In the genomic region with DNA sequence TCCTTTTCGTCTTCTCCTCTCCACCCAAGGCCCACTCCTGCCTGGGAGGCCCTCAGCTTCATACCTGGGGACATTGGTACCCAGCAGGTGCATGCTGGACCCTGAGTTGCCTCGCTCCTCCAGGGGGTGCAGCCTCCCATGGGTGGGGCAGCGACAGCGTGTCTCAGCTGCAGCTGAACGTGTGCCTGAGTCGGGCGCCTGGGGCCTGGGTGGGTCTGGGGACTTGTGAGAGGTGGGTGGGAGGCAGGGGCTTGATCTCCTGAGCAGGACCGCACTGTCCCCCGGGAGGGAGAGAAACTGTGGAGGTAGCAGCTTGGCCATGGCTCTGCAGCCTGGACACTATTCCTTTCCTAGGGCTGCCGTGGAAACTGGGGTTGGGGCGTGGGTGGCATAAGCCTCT, we compare ENCODE assay signal across 16 cellular contexts. TPM values are rescaled to one million over a fixed set of nuclear protein-coding genes. Genes with fewer than 3 reads are reported as not detected.
DNase-seq lines count a peak whose midpoint lies in the region; ATAC-seq and TF ChIP-seq lines count a peak whose summit lies in the region.
"Had no signal": no experiment of that assay in that cellular context is flagged by ENCODE, and none has a peak within 500 bp of the region (broad histone marks: within the 10 kb centered on the region; RNA-seq: fewer than 3 reads in every experiment).

No MANE protein-coding gene starts in this region.

- H3K18ac ChIP-seq in neuronal stem cell (ENCODE audit: low read length), result peak overlapping the region; percentile 52

- no peak for TF ChIP-seq CTCF in heart right ventricle (IDR thresholded peaks at IDR 0.05)
- no peak for TF ChIP-seq CTCF in MM.1S (IDR thresholded peaks at IDR 0.05; ENCODE audit: low read length)
- no peak for TF ChIP-seq CTCF in spleen (IDR thresholded peaks at IDR 0.05 in 8 of 11, conservative IDR thresholded peaks at IDR 0.05 in 3 of 11)

- DNase-seq in left ventricle myocardium superior (peak; percentile 28), heart right ventricle (no peak), MM.1S (no peak), neuronal stem cell (ENCODE audit: low spot score) (no peak), spleen (peak; percentile 71), NCI-H82 treated with DMSO at 0.1 percent for 48 hours (lab: John Stamatoyannopoulos, UW; ENCODE audit: unreplicated experiment) (no peak), NCI-H2107 (lab: John Stamatoyannopoulos, UW) (no peak)
- DNase-seq: 8988T; CD4-positive, alpha-beta memory T cell; DMS79; GOT3 had no signal

- H2BK5ac ChIP-seq in neuronal stem cell (ENCODE audit: low read length), result no peak overlapping the region

- peak overlapping the region; percentile 30 for H2BK15ac ChIP-seq in neuronal stem cell (ENCODE audit: low read length)

- TF ChIP-seq POLR2A in spleen (IDR thresholded peaks at IDR 0.05), result no peak

- peak overlapping the region; percentile 61 for H2BK120ac ChIP-seq in neuronal stem cell (ENCODE audit: low read depth, low read length)

- H3K79me2 ChIP-seq in MM.1S (ENCODE audit: low read length), result no peaks in the 10 kb centered on the region

- H3K4me3 ChIP-seq in heart right ventricle (no peak overlapping the region), MM.1S (ENCODE audit: low read length) (no peak overlapping the region), neuronal stem cell (ENCODE audit: low read length in 2 of 2) (no peak overlapping the region), spleen (no peak overlapping the region)
- H3K4me3 ChIP-seq: GM12878, HAP-1 had no signal

- intact Hi-C loops in left ventricle myocardium superior (cut with micrococcal nuclease) (no loop called here), heart right ventricle (cut with DNase I) (loop anchor here in 7 of 10 donors (5.0 to 10.0 kb wide), 4 partner anchors 32 to 345 kb away; no protein-coding TSS in a partner anchor), spleen (cut with DNase I; ENCODE audit: low total_unique reads) (no loop called here)

- no peak overlapping the region for H3K4ac ChIP-seq in neuronal stem cell (ENCODE audit: low read length)

- H4K8ac ChIP-seq in neuronal stem cell (ENCODE audit: low read depth, low read length), result no peak overlapping the region

- no peaks in the 10 kb centered on the region for H3K79me1 ChIP-seq in neuronal stem cell (ENCODE audit: low read depth, low read length)

- H3K14ac ChIP-seq in neuronal stem cell (ENCODE audit: low read length), result no peak overlapping the region

- H3K36me3 ChIP-seq in heart right ventricle (peaks cover 0 to 24% (median 5%) of the 10 kb centered on the region in 9 donors), MM.1S (replicated peaks; ENCODE audit: insufficient read depth, low read length) (no peaks in the 10 kb centered on the region), neuronal stem cell (replicated peaks in 1 of 2; ENCODE audit: control insufficient read depth in 2 of 2, insufficient read depth in 2 of 2, low read length in 2 of 2) (peaks cover 0 to 4% of the 10 kb centered on the region in 2 donors), spleen (peaks cover 0 to 9% (median 0%) of the 10 kb centered on the region in 6 donors)
- H3K36me3 ChIP-seq: HAP-1 had no signal

- H3K9ac ChIP-seq in MM.1S (ENCODE audit: low read length), result no peak overlapping the region
- no peak overlapping the region for H3K9ac ChIP-seq in neuronal stem cell (ENCODE audit: low read depth, low read length, poor library complexity)

- no peaks in the 10 kb centered on the region for H3K9me2 ChIP-seq in MM.1S (replicated peaks; ENCODE audit: insufficient read depth, low read length)

- H3K9me3 ChIP-seq in heart right ventricle, result peaks cover 0 to 16% (median 3%) of the 10 kb centered on the region in 11 donors
- no peaks in the 10 kb centered on the region for H3K9me3 ChIP-seq in MM.1S (replicated peaks; ENCODE audit: insufficient read depth, low read length)
- peaks cover 8% of the 10 kb centered on the region in 2 donors for H3K9me3 ChIP-seq in neuronal stem cell (replicated peaks in 1 of 2; ENCODE audit: control insufficient read depth in 2 of 2, insufficient read depth in 1 of 2, low read depth in 1 of 2, low read length in 2 of 2)
- peaks cover 0 to 20% (median 12%) of the 10 kb centered on the region in 8 donors for H3K9me3 ChIP-seq in spleen
- H3K9me3 ChIP-seq: HAP-1 had no signal

- peak overlapping the region; percentile 66 for H2AK5ac ChIP-seq in neuronal stem cell (ENCODE audit: low read depth, low read length)

- H2AFZ ChIP-seq in MM.1S (ENCODE audit: low read length), result 0 out of 2 replicates have a peak overlapping the region, but pooled peaks have one; percentile 49
- H2AFZ ChIP-seq in neuronal stem cell (ENCODE audit: low read length), result no peak overlapping the region

- H3K27ac ChIP-seq in heart right ventricle (no peak overlapping the region), MM.1S (ENCODE audit: low read length) (no peak overlapping the region), neuronal stem cell (replicated peaks; ENCODE audit: low read length) (no peak overlapping the region), spleen (peak overlapping the region in 4 of 8 donors; percentile 46 to 71 (median 60))
- H3K27ac ChIP-seq: C4-2B had no signal

- 96 to 97% methylated on average over 11 of the region's 11 CpGs for WGBS in heart right ventricle, 2 donors
- whole genome bisulfite sequencing in neuronal stem cell (ENCODE audit: extremely low coverage in 2 of 2, insufficient read length in 2 of 2, insufficient replicate concordance in 1 of 2), 2 donors, result no CpG with 5 or more reads among the region's 11 CpGs
- 81 to 91% (median 87%) methylated on average over 11 of the region's 11 CpGs for WGBS in spleen, 5 donors

- no peak overlapping the region for H4K91ac ChIP-seq in neuronal stem cell (ENCODE audit: low read depth, low read length, poor library complexity)

- H3F3A ChIP-seq in MM.1S (ENCODE audit: insufficient read depth, low read length), result no peaks in the 10 kb centered on the region

- no peak overlapping the region for H3K23ac ChIP-seq in neuronal stem cell (ENCODE audit: low read depth, low read length, poor library complexity)

- H3K4me1 ChIP-seq in heart right ventricle (peaks cover 15 to 54% (median 25%) of the 10 kb centered on the region in 9 donors), MM.1S (ENCODE audit: low read length) (no peaks in the 10 kb centered on the region), neuronal stem cell (ENCODE audit: control insufficient read depth in 2 of 2, insufficient read depth in 1 of 2, low read depth in 1 of 2, low read length in 2 of 2) (peaks cover 0 to 13% of the 10 kb centered on the region in 2 donors), spleen (peaks cover 4 to 67% (median 24%) of the 10 kb centered on the region in 6 donors)

- no peaks in the 10 kb centered on the region for H4K20me1 ChIP-seq in MM.1S (ENCODE audit: insufficient read depth, low read length)

- H3K27me3 ChIP-seq in heart right ventricle (no peaks in the 10 kb centered on the region), MM.1S (replicated peaks; ENCODE audit: insufficient read depth, low read length) (peaks cover 97% of the 10 kb centered on the region), neuronal stem cell (ENCODE audit: control insufficient read depth in 3 of 3, insufficient read depth in 3 of 3, low read depth in 1 of 3, low read length in 3 of 3) (peaks cover 0 to 22% (median 0%) of the 10 kb centered on the region in 3 experiments), spleen (replicated peaks in 1 of 7) (peaks cover 0 to 31% (median 0%) of the 10 kb centered on the region in 7 donors)

- ATAC-seq in left ventricle myocardium superior, result no peak
- no peak for ATAC-seq in heart right ventricle
- no peak for ATAC-seq in GM21723 (IDR thresholded peaks at IDR 0.05; ENCODE audit: unreplicated experiment)
- ATAC-seq: GM12878 had no signal

- H3K4me2 ChIP-seq in MM.1S (ENCODE audit: low read depth, low read length) (peak overlapping the region; percentile 23), neuronal stem cell (ENCODE audit: insufficient read depth, low read length, poor library complexity, severe bottlenecking) (no peak overlapping the region)

- H2BK12ac ChIP-seq in neuronal stem cell (ENCODE audit: low read length), result no peak overlapping the region

RNA-seq across cellular contexts. Expression of gene ENGASE, which starts 24.8 kb away (rescaled TPM):
- 32.8 TPM for total RNA-seq in left ventricle myocardium superior
- 10 to 100 TPM; 20.1 to 45.5 (median 26.6) TPM for total RNA-seq in heart right ventricle
- 10 to 100 TPM in 1 of 2 donors, 1 to 10 TPM in 1; 9.7 to 54.1 TPM for polyA plus RNA-seq in heart right ventricle
- polyA plus RNA-seq in neuronal stem cell (2013, experiment 1 of 2), result 17.4 TPM
- 18.1 TPM for polyA plus RNA-seq in neuronal stem cell (2013, experiment 2 of 2)
- total RNA-seq in spleen, result 100 to 1,000 TPM in 3 of 7 donors, 10 to 100 TPM in 4; 54.7 to 148 (median 99.4) TPM
- 100 to 1,000 TPM in 1 of 3 donors, 10 to 100 TPM in 2; 25.0 to 101 (median 43.6) TPM for polyA plus RNA-seq in spleen

RNA-seq across cellular contexts. Expression of gene C1QTNF1, which starts 25.9 kb away (rescaled TPM):
- total RNA-seq in left ventricle myocardium superior (247 TPM), heart right ventricle (100 to 1,000 TPM in 3 of 10 donors, 10 to 100 TPM in 7; 29.3 to 685 (median 62.8) TPM), spleen (100 to 1,000 TPM in 1 of 7 donors, 10 to 100 TPM in 6; 26.5 to 101 (median 69.9) TPM)
- polyA plus RNA-seq in heart right ventricle (100 to 1,000 TPM; 108 to 224 TPM), spleen (10 to 100 TPM; 14.7 to 29.1 (median 25.3) TPM)
- polyA plus RNA-seq in neuronal stem cell (2013, experiment 1 of 2), result 1.3 TPM
- 1.6 TPM for polyA plus RNA-seq in neuronal stem cell (2013, experiment 2 of 2)
- total RNA-seq: CD4-positive, alpha-beta memory T cell; G401 had no signal
- polyA plus RNA-seq: CD4-positive, alpha-beta memory T cell had no signal

RNA-seq across cellular contexts. Expression of gene CANT1, which starts 40.3 kb away (rescaled TPM):
- total RNA-seq in left ventricle myocardium superior, result 28.2 TPM
- 10 to 100 TPM; 19.9 to 33.4 (median 24.4) TPM for total RNA-seq in heart right ventricle
- 10 to 100 TPM in 1 of 2 donors, 1 to 10 TPM in 1; 4.1 to 16.7 TPM for polyA plus RNA-seq in heart right ventricle
- 30.7 TPM for polyA plus RNA-seq in neuronal stem cell (2013, experiment 1 of 2)
- polyA plus RNA-seq in neuronal stem cell (2013, experiment 2 of 2), result 30.5 TPM
- total RNA-seq in spleen, result 10 to 100 TPM; 48.1 to 76.6 (median 61.2) TPM
- 10 to 100 TPM; 11.2 to 22.1 (median 12.3) TPM for polyA plus RNA-seq in spleen

Comparison
In these comparisons a context has a peak if more than half of its experiments do, and no peak if none do; other contexts are left out.
1. DNase-seq: peak in left ventricle myocardium superior (single experiment) and spleen (single experiment); none in heart right ventricle (0 of 2), MM.1S (single experiment), neuronal stem cell (single experiment), NCI-H82 treated with DMSO at 0.1 percent for 48 hours (single experiment) and NCI-H2107 (single experiment).
2. intact Hi-C loops: an anchor here in heart right ventricle (5.0 to 10.0 kb wide); none called in left ventricle myocardium superior and spleen.